In the genomic region with DNA sequence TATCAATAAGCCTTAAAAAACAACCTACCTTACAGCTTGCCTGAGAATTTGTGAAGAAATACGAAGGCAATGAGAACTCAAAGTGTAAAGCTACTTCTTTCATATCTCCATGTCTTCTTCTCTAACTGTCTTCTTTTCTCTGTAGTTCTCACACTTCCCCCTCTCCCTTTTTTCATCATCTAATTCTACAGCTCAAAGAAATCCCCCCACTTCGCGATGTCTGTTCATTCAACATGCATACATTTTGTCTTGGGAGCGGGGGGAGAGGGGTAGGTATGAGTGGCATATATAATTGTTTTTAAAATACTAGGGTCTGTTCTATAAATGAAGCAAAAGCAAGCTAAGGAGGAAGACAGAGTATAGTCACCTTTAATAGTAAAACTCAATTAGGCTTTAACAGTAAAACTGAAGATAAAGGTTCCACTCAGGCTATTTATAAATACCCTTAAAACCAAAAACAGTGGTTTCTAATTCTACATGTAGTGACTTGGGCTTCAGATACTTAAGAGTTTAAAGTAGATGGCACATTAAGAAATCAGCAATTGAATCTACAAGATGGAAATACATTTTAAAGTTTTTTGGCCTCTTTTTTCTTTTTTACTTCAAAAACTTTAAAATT, we compare ENCODE assay signal across 9 cellular contexts.
A peak's percentile ranks its signal among the peaks of the same experiment; 100 is the strongest.
DNase-seq lines count a peak whose midpoint lies in the region; ATAC-seq and TF ChIP-seq lines count a peak whose summit lies in the region.
"Had no signal": no experiment of that assay in that cellular context is flagged by ENCODE, and none has a peak within 500 bp of the region (broad histone marks: within the 10 kb centered on the region; RNA-seq: fewer than 3 reads in every experiment).

No MANE protein-coding gene starts in this region.

- TF ChIP-seq CTCF in OCI-LY1 (IDR thresholded peaks at IDR 0.05; ENCODE audit: low read length) (no peak), left lung (IDR thresholded peaks at IDR 0.05) (no peak), mesothelial cell of epicardium (IDR thresholded peaks at IDR 0.05; ENCODE audit: unreplicated experiment) (no peak)

- DNase-seq in activated naive CD4-positive, alpha-beta T cell treated with anti-CD3 and anti-CD28 coated beads for 36 hours = no peak
- no peak for DNase-seq in activated naive CD4-positive, alpha-beta T cell (lab: John Stamatoyannopoulos, UW)
- DNase-seq in cerebellum (ENCODE audit: low spot score) (no peak), left lung (no peak), mesothelial cell of epicardium (ENCODE audit: low spot score in 2 of 2, unreplicated experiment in 2 of 2) (no peak)

- no peaks in the 10 kb centered on the region for H3K27me3 ChIP-seq in OCI-LY1 (ENCODE audit: insufficient read depth, low read length)
- H3K27me3 ChIP-seq in left lung = no peaks in the 10 kb centered on the region
- H3K27me3 ChIP-seq: breast epithelium had no signal

- CTCF ChIA-PET in activated naive CD4-positive, alpha-beta T cell treated with anti-CD3 and anti-CD28 coated beads for 36 hours (lab: Charles Lee) = interaction anchor here (0.7 to 1.2 kb wide), 5 partner anchors 12 to 96 kb away, joined by 3 to 5 read pairs (median 3); no protein-coding TSS in a partner anchor

- intact Hi-C loops in activated naive CD4-positive, alpha-beta T cell treated with anti-CD3 and anti-CD28 coated beads for 36 hours (cut with micrococcal nuclease) = loop anchor here (2.0 kb wide), 2 partner anchors 64 to 204 kb away; no protein-coding TSS in a partner anchor
- intact Hi-C loops in left lung (cut with DNase I) = no loop called here

- peak overlapping the region; percentile 80 for H3K27ac ChIP-seq in OCI-LY1 (ENCODE audit: low read depth, low read length, poor library complexity, severe bottlenecking)
- no peak overlapping the region for H3K27ac ChIP-seq in left lung
- H3K27ac ChIP-seq: breast epithelium had no signal

- 0 out of 2 replicates have a peak, but pooled peaks cover 5% of the 10 kb centered on the region for H3K79me2 ChIP-seq in OCI-LY1 (ENCODE audit: insufficient read depth, low read length)

- H3K9me3 ChIP-seq in OCI-LY1 (ENCODE audit: low read length) (peaks cover 9% of the 10 kb centered on the region; the same call in 1 of the 2 replicates), left lung (no peaks in the 10 kb centered on the region)
- H3K9me3 ChIP-seq: breast epithelium had no signal

- H3K36me3 Mint-ChIP-seq in activated naive CD4-positive, alpha-beta T cell treated with anti-CD3 and anti-CD28 coated beads for 36 hours (ENCODE audit: low read depth) = peaks cover 11% of the 10 kb centered on the region
- peaks cover 17% of the 10 kb centered on the region for H3K36me3 Mint-ChIP-seq in stimulated activated memory B cell treated with anti-CD40 and anti-IgM and Interleukin-4, amounts not matched to agents 10 μg/mL and 1 μg/mL and 100 μg/mL, for 72 hours
- peaks cover 7% of the 10 kb centered on the region for H3K36me3 Mint-ChIP-seq in mesothelial cell of epicardium

- no peaks in the 10 kb centered on the region for H3F3A ChIP-seq in OCI-LY1 (ENCODE audit: insufficient read depth, low read length)

- H3K4me1 Mint-ChIP-seq in activated naive CD4-positive, alpha-beta T cell treated with anti-CD3 and anti-CD28 coated beads for 36 hours (ENCODE audit: low read depth) = peaks cover 76% of the 10 kb centered on the region
- peaks cover 77% of the 10 kb centered on the region for H3K4me1 Mint-ChIP-seq in stimulated activated memory B cell treated with anti-CD40 and anti-IgM and Interleukin-4, amounts not matched to agents 10 μg/mL and 1 μg/mL and 100 μg/mL, for 72 hours
- H3K4me1 Mint-ChIP-seq in mesothelial cell of epicardium = peaks cover 46% of the 10 kb centered on the region

- peaks cover 22% of the 10 kb centered on the region for H3K36me3 ChIP-seq in OCI-LY1 (ENCODE audit: insufficient read depth, low read length)
- H3K36me3 ChIP-seq in left lung = no peaks in the 10 kb centered on the region
- H3K36me3 ChIP-seq: breast epithelium had no signal

- H3K4me2 ChIP-seq in OCI-LY1 (ENCODE audit: low read length) = peak overlapping the region; percentile 64

- H3K9me2 ChIP-seq in OCI-LY1 (ENCODE audit: low read depth, low read length) = no peaks in the 10 kb centered on the region

- no peaks in the 10 kb centered on the region for H4K20me1 ChIP-seq in OCI-LY1 (ENCODE audit: insufficient read depth, low read length)

- H3K9ac ChIP-seq in OCI-LY1 (ENCODE audit: low read length) = peak overlapping the region; percentile 43

- ATAC-seq in HG02840 (IDR thresholded peaks at IDR 0.05; ENCODE audit: low FRiP score, unreplicated experiment) (peak; percentile 38), left lung (no peak)
- peak; percentile 18 for ATAC-seq in stimulated activated memory B cell treated with anti-CD40 and anti-IgM and Interleukin-4, amounts not matched to agents 10 μg/mL and 1 μg/mL and 100 μg/mL, for 72 hours

- no peak overlapping the region for H2AFZ ChIP-seq in OCI-LY1 (ENCODE audit: low read length)

- peak overlapping the region; percentile 72 for H3K4me3 Mint-ChIP-seq in activated naive CD4-positive, alpha-beta T cell treated with anti-CD3 and anti-CD28 coated beads for 36 hours
- peak overlapping the region; percentile 87 for H3K4me3 Mint-ChIP-seq in stimulated activated memory B cell treated with anti-CD40 and anti-IgM and Interleukin-4, amounts not matched to agents 10 μg/mL and 1 μg/mL and 100 μg/mL, for 72 hours
- H3K4me3 Mint-ChIP-seq in mesothelial cell of epicardium = no peak overlapping the region

- H3K4me3 ChIP-seq in OCI-LY1 (ENCODE audit: low read depth, low read length, poor library complexity, severe bottlenecking) (peak overlapping the region; percentile 42), left lung (no peak overlapping the region)
- H3K4me3 ChIP-seq: breast epithelium had no signal

- peaks cover 1% of the 10 kb centered on the region for H3K9me3 Mint-ChIP-seq in activated naive CD4-positive, alpha-beta T cell treated with anti-CD3 and anti-CD28 coated beads for 36 hours
- H3K9me3 Mint-ChIP-seq in stimulated activated memory B cell treated with anti-CD40 and anti-IgM and Interleukin-4, amounts not matched to agents 10 μg/mL and 1 μg/mL and 100 μg/mL, for 72 hours = peaks cover 4% of the 10 kb centered on the region
- H3K9me3 Mint-ChIP-seq in mesothelial cell of epicardium = peaks cover 3% of the 10 kb centered on the region

- peak overlapping the region; percentile 87 for H3K27ac Mint-ChIP-seq in activated naive CD4-positive, alpha-beta T cell treated with anti-CD3 and anti-CD28 coated beads for 36 hours
- H3K27ac Mint-ChIP-seq in stimulated activated memory B cell treated with anti-CD40 and anti-IgM and Interleukin-4, amounts not matched to agents 10 μg/mL and 1 μg/mL and 100 μg/mL, for 72 hours = peak overlapping the region; percentile 95
- no peak overlapping the region for H3K27ac Mint-ChIP-seq in mesothelial cell of epicardium

- H3K27me3 Mint-ChIP-seq in activated naive CD4-positive, alpha-beta T cell treated with anti-CD3 and anti-CD28 coated beads for 36 hours (ENCODE audit: low read depth) = no peaks in the 10 kb centered on the region
- no peaks in the 10 kb centered on the region for H3K27me3 Mint-ChIP-seq in stimulated activated memory B cell treated with anti-CD40 and anti-IgM and Interleukin-4, amounts not matched to agents 10 μg/mL and 1 μg/mL and 100 μg/mL, for 72 hours
- no peaks in the 10 kb centered on the region for H3K27me3 Mint-ChIP-seq in mesothelial cell of epicardium (ENCODE audit: low read depth)

- H3K4me1 ChIP-seq in OCI-LY1 (ENCODE audit: insufficient read depth, low read length, severe bottlenecking) (peaks cover 45% of the 10 kb centered on the region), left lung (no peaks in the 10 kb centered on the region)
- H3K4me1 ChIP-seq: breast epithelium had no signal
